8 cellular contexts compared by ENCODE assay signal in genomic region chr6:105484238-105485161, GRCh38.
DNase-seq lines count a peak whose midpoint lies in the region; ATAC-seq, FAIRE-seq and TF ChIP-seq lines count a peak whose summit lies in the region.

No MANE protein-coding gene starts in this region.

- CTCF ChIA-PET in AG04450 (lab: Charles Lee), result interaction anchor here (0.5 to 3.8 kb wide), 24 partner anchors 10 to 825 kb away, joined by 3 to 42 read pairs (median 3); partner anchors contain the start of gene PRDM1

- peaks cover 27% of the 10 kb centered on the region for H3K4me1 ChIP-seq in RWPE2 (ENCODE audit: insufficient read depth, poor library complexity, severe bottlenecking)

- H3K27me3 ChIP-seq in AG04450 (ENCODE audit: control insufficient read depth, insufficient read depth, low read length) (no peaks in the 10 kb centered on the region), RWPE2 (ENCODE audit: insufficient read depth, poor library complexity, severe bottlenecking) (no peaks in the 10 kb centered on the region)

- peaks cover 49 to 61% of the 10 kb centered on the region in 2 donors for H3K4me1 Mint-ChIP-seq in natural killer cell treated with Interleukin-12 subunit alpha and Interleukin-12 subunit beta and Interleukin-15 and Interleukin-18, amount 100 ng/mL, for 72 hours (ENCODE audit: low read depth in 2 of 2)

- H3K36me3 Mint-ChIP-seq in natural killer cell treated with Interleukin-12 subunit alpha and Interleukin-12 subunit beta and Interleukin-15 and Interleukin-18, amount 100 ng/mL, for 72 hours, result peaks cover 6% of the 10 kb centered on the region

- peak; percentile 94 for TF ChIP-seq CTCF in AG04450 (IDR thresholded peaks at IDR 0.05; ENCODE audit: low read depth, low read length)
- TF ChIP-seq CTCF in GM12874 (IDR thresholded peaks at IDR 0.05; ENCODE audit: insufficient read depth, low read depth, low read length), result peak; percentile 53
- TF ChIP-seq CTCF in RWPE2 (IDR thresholded peaks at IDR 0.05; ENCODE audit: poor library complexity, severe bottlenecking), result peak; percentile 98

- H3K27ac ChIP-seq in AG04450 (ENCODE audit: low read depth, low read length) (no peak overlapping the region), RWPE2 (ENCODE audit: poor library complexity, severe bottlenecking) (peak overlapping the region; percentile 51)

- H3K9me3 ChIP-seq in AG04450 (ENCODE audit: control insufficient read depth, insufficient read depth, low read length) (no peaks in the 10 kb centered on the region), RWPE2 (ENCODE audit: severe bottlenecking) (no peaks in the 10 kb centered on the region)

- no peak overlapping the region for H3K4me3 ChIP-seq in AG04450 (ENCODE audit: low read depth, low read length)
- no peak overlapping the region for H3K4me3 ChIP-seq in RWPE2 (ENCODE audit: severe bottlenecking)

- DNase-seq in AG04450 (ENCODE audit: low read depth, low spot score) (no peak), Kasumi-1 (lab: John Stamatoyannopoulos, UW) (peak; percentile 62 to 75), RWPE2 (ENCODE audit: low spot score) (no peak), H4 (ENCODE audit: low spot score) (no peak)
- DNase-seq in natural killer cell treated with Interleukin-12 subunit alpha and Interleukin-12 subunit beta and Interleukin-15 and Interleukin-18, amount 100 ng/mL, for 72 hours (ENCODE audit: low spot score), result no peak

- peak; percentile 64 for ATAC-seq in RWPE2 (ENCODE audit: low read depth)
- ATAC-seq in natural killer cell treated with Interleukin-12 subunit alpha and Interleukin-12 subunit beta and Interleukin-15 and Interleukin-18, amount 100 ng/mL, for 72 hours, result peak; percentile 64 to 80
- ATAC-seq in HG02840 (IDR thresholded peaks at IDR 0.05; ENCODE audit: low FRiP score, unreplicated experiment), result no peak

- peak overlapping the region; percentile 67 for H3K4me3 Mint-ChIP-seq in natural killer cell treated with Interleukin-12 subunit alpha and Interleukin-12 subunit beta and Interleukin-15 and Interleukin-18, amount 100 ng/mL, for 72 hours

- POLR2A ChIA-PET in AG04450 (lab: Yijun Ruan, JAX), result no interaction called here

- no peaks in the 10 kb centered on the region for H3K9me3 Mint-ChIP-seq in natural killer cell treated with Interleukin-12 subunit alpha and Interleukin-12 subunit beta and Interleukin-15 and Interleukin-18, amount 100 ng/mL, for 72 hours

- H3K27ac Mint-ChIP-seq in natural killer cell treated with Interleukin-12 subunit alpha and Interleukin-12 subunit beta and Interleukin-15 and Interleukin-18, amount 100 ng/mL, for 72 hours, result peak overlapping the region; percentile 57 to 74

- H3K27me3 Mint-ChIP-seq in natural killer cell treated with Interleukin-12 subunit alpha and Interleukin-12 subunit beta and Interleukin-15 and Interleukin-18, amount 100 ng/mL, for 72 hours, result no peaks in the 10 kb centered on the region

- FAIRE-seq in endometrium (lab: Jason Lieb, UNC), result peak; percentile 81

- no peaks in the 10 kb centered on the region for H3K36me3 ChIP-seq in RWPE2 (ENCODE audit: low read depth)

Comparison
In these comparisons a context has a peak if more than half of its experiments do, and no peak if none do; other contexts are left out.
1. DNase-seq: peak in Kasumi-1 (2 of 2); none in AG04450 (single experiment), RWPE2 (single experiment), natural killer cell treated with Interleukin-12 subunit alpha and Interleukin-12 subunit beta and Interleukin-15 and Interleukin-18, amount 100 ng/mL, for 72 hours (single experiment) and H4 (single experiment).
2. Peak in every context shown above with its lines, with median percentiles within 50 percentile points of each other: CTCF ChIP-seq.